ENCODE assay signal across 2 cellular contexts in the genomic region with DNA sequence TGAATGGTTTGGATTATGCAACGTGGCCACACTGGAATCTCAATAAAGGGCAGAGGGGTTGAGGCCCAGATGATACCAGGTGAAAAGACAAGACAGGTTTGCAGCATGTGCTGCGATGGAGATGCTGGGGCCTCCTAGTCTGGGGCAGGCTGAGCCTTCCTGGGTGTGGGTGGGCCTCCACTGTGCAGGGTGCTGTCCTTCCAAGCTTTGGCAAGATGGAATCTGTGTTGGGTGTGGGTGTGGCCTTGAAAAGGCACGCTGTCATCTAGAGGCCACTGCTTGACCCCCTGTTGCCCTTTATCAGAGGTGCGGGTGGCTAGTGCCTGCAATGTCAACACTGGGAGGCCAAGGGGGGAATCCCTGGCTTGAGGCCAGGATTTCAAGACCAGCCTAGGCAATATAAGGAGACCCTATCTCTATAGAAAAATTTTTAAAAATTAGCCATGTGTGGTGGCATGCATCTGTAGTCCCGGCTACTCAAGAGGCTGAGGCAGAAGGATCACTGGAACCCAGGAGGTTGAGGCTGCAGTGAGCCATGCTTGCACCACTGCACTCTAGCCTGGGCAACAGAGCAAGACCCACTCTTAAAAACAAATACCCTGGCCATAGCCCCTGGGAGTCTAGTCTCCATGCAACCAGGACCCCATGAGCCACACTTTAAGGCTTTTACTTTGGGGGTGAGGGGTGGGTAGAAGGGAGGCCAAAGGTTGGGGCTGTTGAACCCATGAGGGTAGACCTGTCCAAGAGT.
TF ChIP-seq lines count a peak whose summit lies in the region.

No MANE protein-coding gene starts in this region.

TF ChIP-seq in HepG2, 621 proteins besides CTCF, POLR2A, EP300 and RAD21 (continued from another document and continues in another):
- TF ChIP-seq, protein P1, sequence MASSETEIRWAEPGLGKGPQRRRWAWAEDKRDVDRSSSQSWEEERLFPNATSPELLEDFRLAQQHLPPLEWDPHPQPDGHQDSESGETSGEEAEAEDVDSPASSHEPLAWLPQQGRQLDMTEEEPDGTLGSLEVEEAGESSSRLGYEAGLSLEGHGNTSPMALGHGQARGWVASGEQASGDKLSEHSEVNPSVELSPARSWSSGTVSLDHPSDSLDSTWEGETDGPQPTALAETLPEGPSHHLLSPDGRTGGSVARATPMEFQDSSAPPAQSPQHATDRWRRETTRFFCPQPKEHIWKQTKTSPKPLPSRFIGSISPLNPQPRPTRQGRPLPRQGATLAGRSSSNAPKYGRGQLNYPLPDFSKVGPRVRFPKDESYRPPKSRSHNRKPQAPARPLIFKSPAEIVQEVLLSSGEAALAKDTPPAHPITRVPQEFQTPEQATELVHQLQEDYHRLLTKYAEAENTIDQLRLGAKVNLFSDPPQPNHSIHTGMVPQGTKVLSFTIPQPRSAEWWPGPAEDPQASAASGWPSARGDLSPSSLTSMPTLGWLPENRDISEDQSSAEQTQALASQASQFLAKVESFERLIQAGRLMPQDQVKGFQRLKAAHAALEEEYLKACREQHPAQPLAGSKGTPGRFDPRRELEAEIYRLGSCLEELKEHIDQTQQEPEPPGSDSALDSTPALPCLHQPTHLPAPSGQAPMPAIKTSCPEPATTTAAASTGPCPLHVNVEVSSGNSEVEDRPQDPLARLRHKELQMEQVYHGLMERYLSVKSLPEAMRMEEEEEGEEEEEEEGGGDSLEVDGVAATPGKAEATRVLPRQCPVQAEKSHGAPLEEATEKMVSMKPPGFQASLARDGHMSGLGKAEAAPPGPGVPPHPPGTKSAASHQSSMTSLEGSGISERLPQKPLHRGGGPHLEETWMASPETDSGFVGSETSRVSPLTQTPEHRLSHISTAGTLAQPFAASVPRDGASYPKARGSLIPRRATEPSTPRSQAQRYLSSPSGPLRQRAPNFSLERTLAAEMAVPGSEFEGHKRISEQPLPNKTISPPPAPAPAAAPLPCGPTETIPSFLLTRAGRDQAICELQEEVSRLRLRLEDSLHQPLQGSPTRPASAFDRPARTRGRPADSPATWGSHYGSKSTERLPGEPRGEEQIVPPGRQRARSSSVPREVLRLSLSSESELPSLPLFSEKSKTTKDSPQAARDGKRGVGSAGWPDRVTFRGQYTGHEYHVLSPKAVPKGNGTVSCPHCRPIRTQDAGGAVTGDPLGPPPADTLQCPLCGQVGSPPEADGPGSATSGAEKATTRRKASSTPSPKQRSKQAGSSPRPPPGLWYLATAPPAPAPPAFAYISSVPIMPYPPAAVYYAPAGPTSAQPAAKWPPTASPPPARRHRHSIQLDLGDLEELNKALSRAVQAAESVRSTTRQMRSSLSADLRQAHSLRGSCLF (CRISPR knock-in tag; IDR thresholded peaks at IDR 0.05; ENCODE audit: borderline replicate concordance) = no peak
- TF ChIP-seq EHMT2 (IDR thresholded peaks at IDR 0.05; ENCODE audit: borderline replicate concordance, low read depth, low read length) (no peak), ZSCAN22 (CRISPR knock-in tag; IDR thresholded peaks at IDR 0.05) (no peak), GABPB1 (CRISPR knock-in tag; IDR thresholded peaks at IDR 0.05) (no peak), ZMYM3 (CRISPR knock-in tag; IDR thresholded peaks at IDR 0.05) (peak; percentile 1; the same call in 1 of the 2 replicates), SOX13 (IDR thresholded peaks at IDR 0.05) (no peak), SOX13 (CRISPR knock-in tag; conservative IDR thresholded peaks at IDR 0.05 in 1 of 2, IDR thresholded peaks at IDR 0.05 in 1 of 2) (peak in 1 of 2 experiments; percentile 50; a peak in 1 of 4 replicates), FOXK1 (CRISPR knock-in tag; IDR thresholded peaks at IDR 0.05; ENCODE audit: borderline replicate concordance, low read depth) (no peak), FOSL2 (CRISPR knock-in tag; IDR thresholded peaks at IDR 0.05) (no peak), AGO1 (IDR thresholded peaks at IDR 0.05; ENCODE audit: low read depth, low read length, poor library complexity, severe bottlenecking) (peak; percentile 58), CEBPG (CRISPR knock-in tag; IDR thresholded peaks at IDR 0.05) (no peak), NR2F6 (IDR thresholded peaks at IDR 0.05) (peak; percentile 91), NR2F6 (CRISPR knock-in tag; IDR thresholded peaks at IDR 0.05) (peak; percentile 76)
- TF ChIP-seq, protein P2, sequence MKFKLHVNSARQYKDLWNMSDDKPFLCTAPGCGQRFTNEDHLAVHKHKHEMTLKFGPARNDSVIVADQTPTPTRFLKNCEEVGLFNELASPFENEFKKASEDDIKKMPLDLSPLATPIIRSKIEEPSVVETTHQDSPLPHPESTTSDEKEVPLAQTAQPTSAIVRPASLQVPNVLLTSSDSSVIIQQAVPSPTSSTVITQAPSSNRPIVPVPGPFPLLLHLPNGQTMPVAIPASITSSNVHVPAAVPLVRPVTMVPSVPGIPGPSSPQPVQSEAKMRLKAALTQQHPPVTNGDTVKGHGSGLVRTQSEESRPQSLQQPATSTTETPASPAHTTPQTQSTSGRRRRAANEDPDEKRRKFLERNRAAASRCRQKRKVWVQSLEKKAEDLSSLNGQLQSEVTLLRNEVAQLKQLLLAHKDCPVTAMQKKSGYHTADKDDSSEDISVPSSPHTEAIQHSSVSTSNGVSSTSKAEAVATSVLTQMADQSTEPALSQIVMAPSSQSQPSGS (CRISPR knock-in tag; IDR thresholded peaks at IDR 0.05) = no peak
- TF ChIP-seq, protein P3, sequence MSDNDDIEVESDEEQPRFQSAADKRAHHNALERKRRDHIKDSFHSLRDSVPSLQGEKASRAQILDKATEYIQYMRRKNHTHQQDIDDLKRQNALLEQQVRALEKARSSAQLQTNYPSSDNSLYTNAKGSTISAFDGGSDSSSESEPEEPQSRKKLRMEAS (IDR thresholded peaks at IDR 0.05) = peak; percentile 64; the same call in 1 of the 2 replicates
- TF ChIP-seq, protein P4, sequence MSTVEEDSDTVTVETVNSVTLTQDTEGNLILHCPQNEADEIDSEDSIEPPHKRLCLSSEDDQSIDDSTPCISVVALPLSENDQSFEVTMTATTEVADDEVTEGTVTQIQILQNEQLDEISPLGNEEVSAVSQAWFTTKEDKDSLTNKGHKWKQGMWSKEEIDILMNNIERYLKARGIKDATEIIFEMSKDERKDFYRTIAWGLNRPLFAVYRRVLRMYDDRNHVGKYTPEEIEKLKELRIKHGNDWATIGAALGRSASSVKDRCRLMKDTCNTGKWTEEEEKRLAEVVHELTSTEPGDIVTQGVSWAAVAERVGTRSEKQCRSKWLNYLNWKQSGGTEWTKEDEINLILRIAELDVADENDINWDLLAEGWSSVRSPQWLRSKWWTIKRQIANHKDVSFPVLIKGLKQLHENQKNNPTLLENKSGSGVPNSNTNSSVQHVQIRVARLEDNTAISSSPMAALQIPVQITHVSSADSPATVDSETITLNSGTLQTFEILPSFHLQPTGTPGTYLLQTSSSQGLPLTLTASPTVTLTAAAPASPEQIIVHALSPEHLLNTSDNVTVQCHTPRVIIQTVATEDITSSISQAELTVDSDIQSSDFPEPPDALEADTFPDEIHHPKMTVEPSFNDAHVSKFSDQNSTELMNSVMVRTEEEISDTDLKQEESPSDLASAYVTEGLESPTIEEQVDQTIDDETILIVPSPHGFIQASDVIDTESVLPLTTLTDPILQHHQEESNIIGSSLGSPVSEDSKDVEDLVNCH (CRISPR knock-in tag; IDR thresholded peaks at IDR 0.05) = no peak

TF ChIP-seq in K562, 482 proteins besides CTCF, POLR2A, EP300 and RAD21 (continued from another document):
- TF ChIP-seq ZBTB33 (CRISPR knock-in tag; IDR thresholded peaks at IDR 0.05) (no peak), NR2C2 (CRISPR knock-in tag; IDR thresholded peaks at IDR 0.05) (no peak), NR2C2 (tag; IDR thresholded peaks at IDR 0.05) (0 out of 2 replicates have a peak, but pooled peaks have one; percentile 24), ZNF23 (CRISPR knock-in tag; IDR thresholded peaks at IDR 0.05) (no peak), SUPT5H (IDR thresholded peaks at IDR 0.05) (peak; percentile 38), ZNF133 (CRISPR knock-in tag; IDR thresholded peaks at IDR 0.05) (no peak), KLF1 (tag; IDR thresholded peaks at IDR 0.05) (0 out of 2 replicates have a peak, but pooled peaks have one; percentile 28), ZNF134 (CRISPR knock-in tag; conservative IDR thresholded peaks at IDR 0.05) (peak; percentile 90), ZNF121 (CRISPR knock-in tag; conservative IDR thresholded peaks at IDR 0.05) (peak; percentile 67; the same call in 1 of the 2 replicates), PHF20 (IDR thresholded peaks at IDR 0.05; ENCODE audit: partially characterized antibody) (no peak), USF1 (CRISPR knock-in tag; IDR thresholded peaks at IDR 0.05) (no peak), ATF3 (IDR thresholded peaks at IDR 0.05) (0 out of 2 replicates have a peak, but pooled peaks have one; percentile 26), ATF3 (CRISPR knock-in tag; conservative IDR thresholded peaks at IDR 0.05) (no peak), MNT (conservative IDR thresholded peaks at IDR 0.05) (peak in 1 of 2 experiments; percentile 39; a peak in 2 of 4 replicates), RBFOX2 (IDR thresholded peaks at IDR 0.05; ENCODE audit: low read depth, low read length) (peak; percentile 48; the same call in 1 of the 2 replicates), SMARCA4 (IDR thresholded peaks at IDR 0.05) (no peak), CTBP1 (IDR thresholded peaks at IDR 0.05; ENCODE audit: borderline replicate concordance) (peak; percentile 18; the same call in 1 of the 2 replicates), CEBPB (tag; IDR thresholded peaks at IDR 0.05) (peak; percentile 85), NFIC (IDR thresholded peaks at IDR 0.05) (peak; percentile 89), NCOA2 (IDR thresholded peaks at IDR 0.05; ENCODE audit: partially characterized antibody in 2 of 2) (no peak)
- TF ChIP-seq, protein P5, sequence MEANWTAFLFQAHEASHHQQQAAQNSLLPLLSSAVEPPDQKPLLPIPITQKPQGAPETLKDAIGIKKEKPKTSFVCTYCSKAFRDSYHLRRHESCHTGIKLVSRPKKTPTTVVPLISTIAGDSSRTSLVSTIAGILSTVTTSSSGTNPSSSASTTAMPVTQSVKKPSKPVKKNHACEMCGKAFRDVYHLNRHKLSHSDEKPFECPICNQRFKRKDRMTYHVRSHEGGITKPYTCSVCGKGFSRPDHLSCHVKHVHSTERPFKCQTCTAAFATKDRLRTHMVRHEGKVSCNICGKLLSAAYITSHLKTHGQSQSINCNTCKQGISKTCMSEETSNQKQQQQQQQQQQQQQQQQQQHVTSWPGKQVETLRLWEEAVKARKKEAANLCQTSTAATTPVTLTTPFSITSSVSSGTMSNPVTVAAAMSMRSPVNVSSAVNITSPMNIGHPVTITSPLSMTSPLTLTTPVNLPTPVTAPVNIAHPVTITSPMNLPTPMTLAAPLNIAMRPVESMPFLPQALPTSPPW (CRISPR knock-in tag; IDR thresholded peaks at IDR 0.05) = peak; percentile 26; the same call in 1 of the 2 replicates
TF ChIP-seq in K562: peak in this region for 29.
